31 cellular contexts compared by ENCODE assay signal in genomic region chr12:25934461-25934860, GRCh38. TPM values are rescaled to one million over a fixed set of nuclear protein-coding genes. Genes with fewer than 3 reads are reported as not detected.
"Had no signal": no experiment of that assay in that cellular context is flagged by ENCODE, and none has a peak within 500 bp of the region (broad histone marks: within the 10 kb centered on the region; RNA-seq: fewer than 3 reads in every experiment).

No MANE protein-coding gene starts in this region.

- H3K27ac Mint-ChIP-seq: natural killer cell treated with Interleukin-12 subunit alpha and Interleukin-12 subunit beta and Interleukin-15 and Interleukin-18, amount 100 ng/mL, for 72 hours; neural progenitor cell; progenitor cell of endocrine pancreas; stimulated activated memory B cell treated with anti-CD40 and anti-IgM and Interleukin-4, amounts not matched to agents 10 μg/mL and 1 μg/mL and 100 μg/mL, for 72 hours; type B pancreatic cell had no signal

- ATAC-seq: naive thymus-derived CD8-positive, alpha-beta T cell; natural killer cell treated with Interleukin-12 subunit alpha and Interleukin-12 subunit beta and Interleukin-15 and Interleukin-18, amount 100 ng/mL, for 72 hours; psoas muscle; right cardiac atrium; sciatic nerve; stimulated activated memory B cell treated with anti-CD40 and anti-IgM and Interleukin-4, amounts not matched to agents 10 μg/mL and 1 μg/mL and 100 μg/mL, for 72 hours; stimulated activated naive CD8-positive, alpha-beta T cell treated with anti-CD3 and anti-CD28 coated beads, Interleukin-15, amount 100 ng/mL, for 72 hours; stimulated activated naive CD8-positive, alpha-beta T cell treated with anti-CD3 and anti-CD28 coated beads, Interleukin-15, Interleukin-2, amounts not matched to agents 100 U/mL and 50 U/mL, for 24 hours; upper lobe of right lung had no signal

- H3K79me2 ChIP-seq: parathyroid adenoma had no signal

- H3K27me3 ChIP-seq: neural progenitor cell, ovary, spleen, suprapubic skin, testis, tibial artery, transverse colon, upper lobe of right lung, uterus had no signal

- H3K4me3 ChIP-seq: neural progenitor cell, ovary, psoas muscle, skin epidermis, smooth muscle cell, spleen, suprapubic skin, testis, tibial artery, transverse colon, upper lobe of right lung, uterus had no signal

- DNase-seq: naive thymus-derived CD8-positive, alpha-beta T cell; occipital lobe; ovary; posterior cingulate gyrus; psoas muscle; right cardiac atrium; spleen; stimulated activated CD4-positive, alpha-beta T cell treated with anti-CD3 and anti-CD28 coated beads, Interleukin-12 subunit alpha, Interleukin-12 subunit beta, amount 100 ng/mL, for 4 hours; stimulated activated CD4-positive, alpha-beta T cell treated with anti-CD3 and anti-CD28 coated beads, Interleukin-1b, Interleukin-23, amount 100 ng/mL, for 48 hours; stimulated activated CD4-positive, alpha-beta T cell treated with anti-CD3 and anti-CD28 coated beads, Interleukin-4, amount 100 ng/mL, for 1 hour; stimulated activated CD4-positive, alpha-beta T cell treated with anti-CD3 and anti-CD28 coated beads, Interleukin-4, amount 100 ng/mL, for 4 hours; stimulated activated CD8-positive, alpha-beta memory T cell treated with anti-CD3 and anti-CD28 coated beads, Interleukin-4, amount 100 ng/mL, for 48 hours; stimulated activated naive CD4-positive, alpha-beta T cell; stimulated activated naive CD8-positive, alpha-beta T cell treated with anti-CD3 and anti-CD28 coated beads, Interleukin-15, amount 100 ng/mL, for 72 hours; stimulated activated naive CD8-positive, alpha-beta T cell treated with anti-CD3 and anti-CD28 coated beads, Interleukin-15, Interleukin-2, amounts not matched to agents 100 U/mL and 50 U/mL, for 24 hours; substantia nigra; testis; tibial artery; transverse colon; upper lobe of right lung; uterus had no signal

- H3K27me3 Mint-ChIP-seq: progenitor cell of endocrine pancreas had no signal

- H3K36me3 ChIP-seq: neural progenitor cell, ovary, spleen, suprapubic skin, tibial artery, transverse colon, upper lobe of right lung, uterus had no signal

- H3K4me2 ChIP-seq: neural progenitor cell, smooth muscle cell had no signal

- H3K4me1 ChIP-seq: parathyroid adenoma, psoas muscle, spleen, suprapubic skin, testis, transverse colon, upper lobe of right lung, uterus had no signal

- H2AFZ ChIP-seq: neural progenitor cell, parathyroid adenoma had no signal

- H3K4me3 Mint-ChIP-seq: naive thymus-derived CD8-positive, alpha-beta T cell; natural killer cell treated with Interleukin-12 subunit alpha and Interleukin-12 subunit beta and Interleukin-15 and Interleukin-18, amount 100 ng/mL, for 72 hours; neural progenitor cell; stimulated activated memory B cell treated with anti-CD40 and anti-IgM and Interleukin-4, amounts not matched to agents 10 μg/mL and 1 μg/mL and 100 μg/mL, for 72 hours; stimulated activated naive CD8-positive, alpha-beta T cell treated with anti-CD3 and anti-CD28 coated beads, Interleukin-15, amount 100 ng/mL, for 72 hours; type B pancreatic cell had no signal

- H3K4me1 Mint-ChIP-seq: naive thymus-derived CD8-positive, alpha-beta T cell; stimulated activated memory B cell treated with anti-CD40 and anti-IgM and Interleukin-4, amounts not matched to agents 10 μg/mL and 1 μg/mL and 100 μg/mL, for 72 hours; stimulated activated naive CD8-positive, alpha-beta T cell treated with anti-CD3 and anti-CD28 coated beads, Interleukin-15, amount 100 ng/mL, for 72 hours had no signal

- H3K9me3 ChIP-seq: ovary, psoas muscle, spleen, suprapubic skin, testis, tibial artery, transverse colon, upper lobe of right lung, uterus had no signal

- H3K9me3 Mint-ChIP-seq: naive thymus-derived CD8-positive, alpha-beta T cell; stimulated activated memory B cell treated with anti-CD40 and anti-IgM and Interleukin-4, amounts not matched to agents 10 μg/mL and 1 μg/mL and 100 μg/mL, for 72 hours; stimulated activated naive CD8-positive, alpha-beta T cell treated with anti-CD3 and anti-CD28 coated beads, Interleukin-15, amount 100 ng/mL, for 72 hours had no signal

- H3K27ac ChIP-seq: neural progenitor cell, ovary, parathyroid adenoma, psoas muscle, skin epidermis, spleen, suprapubic skin, testis, tibial artery, transverse colon, upper lobe of right lung, uterus had no signal

- H3K9ac ChIP-seq: neural progenitor cell, parathyroid adenoma had no signal

- H3K36me3 Mint-ChIP-seq: naive thymus-derived CD8-positive, alpha-beta T cell; natural killer cell treated with Interleukin-12 subunit alpha and Interleukin-12 subunit beta and Interleukin-15 and Interleukin-18, amount 100 ng/mL, for 72 hours; stimulated activated memory B cell treated with anti-CD40 and anti-IgM and Interleukin-4, amounts not matched to agents 10 μg/mL and 1 μg/mL and 100 μg/mL, for 72 hours had no signal

RNA-seq across cellular contexts. Expression of gene RASSF8, which starts 24.0 kb away (rescaled TPM):
- total RNA-seq: naive thymus-derived CD8-positive, alpha-beta T cell had no signal
- polyA plus RNA-seq: naive thymus-derived CD8-positive, alpha-beta T cell had no signal
